ENCODE assay signal across 26 cellular contexts in the genomic region with DNA sequence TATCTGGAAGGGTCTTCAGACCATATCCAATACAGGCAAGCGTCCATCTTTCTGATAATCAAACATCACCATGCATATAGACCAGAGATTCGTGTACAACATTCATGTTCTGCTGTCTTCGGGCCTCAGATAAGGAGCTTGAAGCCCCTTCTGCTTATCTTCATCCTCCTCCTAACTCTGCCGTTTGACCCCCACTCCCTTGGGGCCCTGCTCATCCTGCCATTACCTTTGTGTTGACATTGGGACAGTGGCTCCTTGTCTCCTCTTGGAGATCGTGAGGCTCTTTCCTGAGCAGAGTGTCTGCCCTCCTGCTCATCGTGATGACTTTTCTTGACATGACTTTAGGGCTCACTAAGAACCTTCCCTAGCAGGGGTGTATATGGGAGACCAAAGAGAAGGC. TPM values are rescaled to one million over a fixed set of nuclear protein-coding genes. Genes with fewer than 3 reads are reported as not detected.
DNase-seq lines count a peak whose midpoint lies in the region; ATAC-seq, FAIRE-seq and TF ChIP-seq lines count a peak whose summit lies in the region.
"Had no signal": no experiment of that assay in that cellular context is flagged by ENCODE, and none has a peak within 500 bp of the region (broad histone marks: within the 10 kb centered on the region; RNA-seq: fewer than 3 reads in every experiment).

No MANE protein-coding gene starts in this region.

- H3K27me3 ChIP-seq in bronchial epithelial cell (ENCODE audit: control insufficient read depth, insufficient read depth, low read length) = no peaks in the 10 kb centered on the region

- FAIRE-seq in bronchial epithelial cell (lab: Jason Lieb, UNC) = peak; percentile 40
- FAIRE-seq: A204.1, GM12878, GM12892, GM18507 had no signal

- no peak for TF ChIP-seq CTCF in bronchial epithelial cell (IDR thresholded peaks at IDR 0.05; ENCODE audit: insufficient read depth, low read length, severe bottlenecking)

- intact Hi-C loops in posterior vena cava (cut with DNase I) = no loop called here

- peak; percentile 10 for DNase-seq in activated effector memory CD4-positive, alpha-beta T cell treated with anti-CD3 and anti-CD28 coated beads, Interleukin-2, amount 50 U/mL, for 16 hours
- DNase-seq in activated effector memory CD4-positive, alpha-beta T cell treated with Interleukin-2 at 50 U/mL for 16 hours = no peak
- no peak for DNase-seq in bronchial epithelial cell (ENCODE audit: low read depth)
- DNase-seq in islet precursor cell = peak; percentile 22
- peak; percentile 56 for DNase-seq in posterior vena cava (ENCODE audit: low spot score)
- no peak for DNase-seq in 8988T
- DNase-seq in activated gamma-delta T cell (lab: John Stamatoyannopoulos, UW) = no peak
- DNase-seq: ACHN; C1 segment of cervical spinal cord; CD4-positive, alpha-beta memory T cell; CD4-positive, CD25-positive, alpha-beta regulatory T cell; CD8-positive, alpha-beta memory T cell; COR-L47; DMS 273 treated with DMSO at 0.1 percent for 48 hours; DMS153; DMS53; DMS79; DND-41; EL; GDM1 had no signal

- H3K36me3 ChIP-seq in bronchial epithelial cell (ENCODE audit: control insufficient read depth, insufficient read depth, low read length) = no peaks in the 10 kb centered on the region

- H3K4me3 ChIP-seq in bronchial epithelial cell (ENCODE audit: low read depth, low read length) = no peak overlapping the region
- H3K4me3 ChIP-seq: GM12878 had no signal

- ATAC-seq in HG02885 (IDR thresholded peaks at IDR 0.05; ENCODE audit: poor library complexity, unreplicated experiment) = no peak
- ATAC-seq: GM12878 had no signal

RNA-seq across cellular contexts. Expression of gene ACTL8, which starts 37.3 kb away (rescaled TPM):
- total RNA-seq in bronchial epithelial cell = not detected in 2 replicates
- not detected for total RNA-seq in posterior vena cava
- total RNA-seq: B cell; CD4-positive, alpha-beta memory T cell; CD4-positive, CD25-positive, alpha-beta regulatory T cell; CD8-positive, alpha-beta memory T cell; GM12878 had no signal

Comparison
In these comparisons a context has a peak if more than half of its experiments do, and no peak if none do; other contexts are left out.
1. DNase-seq: peak in activated effector memory CD4-positive, alpha-beta T cell treated with anti-CD3 and anti-CD28 coated beads, Interleukin-2, amount 50 U/mL, for 16 hours (single experiment), islet precursor cell (single experiment) and posterior vena cava (single experiment); none in activated effector memory CD4-positive, alpha-beta T cell treated with Interleukin-2 at 50 U/mL for 16 hours (single experiment), bronchial epithelial cell (single experiment), 8988T (single experiment) and activated gamma-delta T cell (single experiment).